In the genomic region with DNA sequence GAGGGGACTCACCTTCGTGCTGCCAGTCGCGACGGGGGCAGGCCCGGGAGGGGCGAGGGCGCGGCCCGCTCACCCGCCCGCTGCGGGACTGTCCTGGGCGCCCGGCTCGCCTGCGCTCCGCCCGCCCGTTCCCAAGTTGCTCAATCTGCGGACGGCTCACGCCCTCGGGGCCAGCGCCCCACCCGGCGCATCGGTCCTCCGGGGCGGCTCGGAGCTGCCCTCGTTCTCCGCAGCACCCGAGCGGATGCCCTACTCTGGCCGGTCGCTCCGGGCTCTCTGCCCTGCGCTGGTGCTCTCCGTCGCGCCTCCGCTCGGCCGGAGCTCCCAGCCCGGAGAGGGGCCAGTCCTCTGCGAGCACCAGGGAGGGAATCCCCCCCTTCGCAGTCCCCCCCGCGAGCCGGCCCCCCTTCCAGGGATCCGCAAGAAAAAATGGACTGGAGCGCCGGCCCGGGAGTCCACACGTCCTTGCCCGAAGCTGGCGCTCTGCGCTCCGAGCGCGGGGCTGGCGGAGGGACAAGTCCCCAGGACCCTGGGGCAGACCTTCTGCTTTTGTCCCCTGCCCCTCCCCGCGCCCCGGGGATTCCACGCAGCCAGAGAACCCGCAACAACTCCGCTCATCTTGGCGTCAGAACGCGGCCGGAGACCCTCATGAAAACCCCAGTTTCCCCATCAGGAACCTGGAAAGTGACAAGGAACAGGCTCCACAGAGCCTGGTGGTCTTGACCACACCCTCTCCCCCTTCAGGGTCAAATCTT, we compare ENCODE assay signal across 9 cellular contexts. TPM values are rescaled to one million over a fixed set of nuclear protein-coding genes. Genes with fewer than 3 reads are reported as not detected.
DNase-seq lines count a peak whose midpoint lies in the region; ATAC-seq and FAIRE-seq lines count a peak whose summit lies in the region.
"Had no signal": no experiment of that assay in that cellular context is flagged by ENCODE, and none has a peak within 500 bp of the region (broad histone marks: within the 10 kb centered on the region; RNA-seq: fewer than 3 reads in every experiment).

A gene with protein sequence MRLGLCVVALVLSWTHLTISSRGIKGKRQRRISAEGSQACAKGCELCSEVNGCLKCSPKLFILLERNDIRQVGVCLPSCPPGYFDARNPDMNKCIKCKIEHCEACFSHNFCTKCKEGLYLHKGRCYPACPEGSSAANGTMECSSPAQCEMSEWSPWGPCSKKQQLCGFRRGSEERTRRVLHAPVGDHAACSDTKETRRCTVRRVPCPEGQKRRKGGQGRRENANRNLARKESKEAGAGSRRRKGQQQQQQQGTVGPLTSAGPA (minus strand): TSS at position 339 of the 755 bp plus-strand sequence. CDS start 5,231 bp downstream, outside the sequence.

- peak within 1 kb of the TSS; percentile 15 for H3K56ac ChIP-seq in mesendoderm (ENCODE audit: low read length)

- WGBS in mesendoderm (ENCODE audit: extremely low coverage, insufficient coverage, low lambda C conversion rate), result no CpG with 5 or more reads among the region's 72 CpGs

- no peak within 1 kb of the TSS for H2BK120ac ChIP-seq in mesendoderm (ENCODE audit: low read depth, low read length)

- no peak within 1 kb of the TSS for H3K27ac ChIP-seq in HUES48 (ENCODE audit: low read depth, low read length)
- H3K27ac ChIP-seq in mesendoderm (ENCODE audit: low read depth, low read length), result no peak within 1 kb of the TSS

- H3K4me2 ChIP-seq in mesendoderm (ENCODE audit: low read length), result peak within 1 kb of the TSS; percentile 22

- no peak within 1 kb of the TSS for H2BK15ac ChIP-seq in mesendoderm (replicated peaks; ENCODE audit: low read depth)

- no peaks in the 10 kb centered on the region for H3K9me3 ChIP-seq in HUES48 (ENCODE audit: control insufficient read depth, insufficient read depth, low read length)

- H3K18ac ChIP-seq in mesendoderm (ENCODE audit: low read length), result no peak within 1 kb of the TSS

- H3K27me3 ChIP-seq in HUES48 (ENCODE audit: control insufficient read depth, insufficient read depth, low read length) (peaks cover 100% of the 10 kb centered on the region), mesendoderm (ENCODE audit: insufficient read depth, low read length, poor library complexity) (peaks cover 58% of the 10 kb centered on the region)

- no peaks in the 10 kb centered on the region for H3K79me2 ChIP-seq in mesendoderm (ENCODE audit: control insufficient read depth, insufficient read depth, low read length)

- H2BK5ac ChIP-seq in mesendoderm (ENCODE audit: low read length), result no peak within 1 kb of the TSS

- peak; percentile 78 for DNase-seq in AG08396 (ENCODE audit: low spot score)
- DNase-seq in dermis blood vessel endothelial cell, result peak; percentile 1
- DNase-seq in mesendoderm, result peak; percentile 32
- no peak for DNase-seq in RCC 7860 (ENCODE audit: low spot score)
- no peak for DNase-seq in H4 (ENCODE audit: low spot score)
- DNase-seq in HCEC 1CT, result no peak
- DNase-seq: NCI-H2081 treated with DMSO at 0.1 percent for 48 hours had no signal

- H3K4me3 ChIP-seq in HUES48 (ENCODE audit: low read depth, low read length) (peak within 1 kb of the TSS; percentile 50), mesendoderm (ENCODE audit: low read length) (no peak within 1 kb of the TSS)

- no peak within 1 kb of the TSS for H4K5ac ChIP-seq in mesendoderm (ENCODE audit: low read length)

- ATAC-seq in HG02840 (IDR thresholded peaks at IDR 0.05; ENCODE audit: low FRiP score, unreplicated experiment), result no peak

- H3K4me1 ChIP-seq in HUES48 (ENCODE audit: control insufficient read depth, insufficient read depth, low read length) (peaks cover 10% of the 10 kb centered on the region; the same call in 1 of the 2 replicates), mesendoderm (ENCODE audit: control insufficient read depth, low read depth, low read length) (no peaks in the 10 kb centered on the region)

- H4K8ac ChIP-seq in mesendoderm (ENCODE audit: low read depth, low read length), result no peak within 1 kb of the TSS

- H3K9ac ChIP-seq in HUES48 (ENCODE audit: low read depth, low read length), result no peak within 1 kb of the TSS
- no peak within 1 kb of the TSS for H3K9ac ChIP-seq in mesendoderm (ENCODE audit: low read length)

- H3K23ac ChIP-seq in mesendoderm (ENCODE audit: low read length), result no peak within 1 kb of the TSS

- H3K36me3 ChIP-seq in HUES48 (ENCODE audit: control insufficient read depth, insufficient read depth, low read length) (no peaks in the 10 kb centered on the region), mesendoderm (ENCODE audit: control insufficient read depth, insufficient read depth, low read length) (no peaks in the 10 kb centered on the region)

- no peak within 1 kb of the TSS for H3K4ac ChIP-seq in mesendoderm (ENCODE audit: low read depth, low read length)

- H3K79me1 ChIP-seq in mesendoderm (ENCODE audit: low read length), result no peaks in the 10 kb centered on the region

- FAIRE-seq in RCC 7860 (lab: Jason Lieb, UNC), result no peak

- H2AK5ac ChIP-seq in mesendoderm (ENCODE audit: low read length), result no peak within 1 kb of the TSS

RNA-seq across cellular contexts. Expression of the gene that starts here (rescaled TPM):
- total RNA-seq in dermis blood vessel endothelial cell, result not detected in 2 replicates
- 0.04 TPM for polyA plus RNA-seq in mesendoderm (2013, experiment 1 of 2)
- 0.04 TPM for polyA plus RNA-seq in mesendoderm (2013, experiment 2 of 2)
- 0.08 and 0.12 TPM in 2 replicates for total RNA-seq in H4 (2014; rRNA removed; shearing (Covaris generic))

Comparison
In these comparisons a context has a peak if more than half of its experiments do, and no peak if none do; other contexts are left out.
1. Peak in DNase-seq in dermis blood vessel endothelial cell; RNA of the gene not detected or under 1 TPM.
2. DNase-seq: peak in AG08396 (single experiment) and mesendoderm (single experiment); none in RCC 7860 (single experiment), H4 (single experiment) and HCEC 1CT (single experiment).